Comparison of ENCODE assay signal across 12 cellular contexts in genomic region chr7:151550601-151551286, GRCh38. TPM values are rescaled to one million over a fixed set of nuclear protein-coding genes. Genes with fewer than 3 reads are reported as not detected.
DNase-seq lines count a peak whose midpoint lies in the region; ATAC-seq and TF ChIP-seq lines count a peak whose summit lies in the region.
"Had no signal": no experiment of that assay in that cellular context is flagged by ENCODE, and none has a peak within 500 bp of the region (broad histone marks: within the 10 kb centered on the region; RNA-seq: fewer than 3 reads in every experiment).

No MANE protein-coding gene starts in this region.

- H3K4me3 ChIP-seq in tibial nerve, result no peak overlapping the region
- H3K4me3 ChIP-seq: SJSA1 had no signal

- H3K4me1 Mint-ChIP-seq in endothelial cell (ENCODE audit: unreplicated experiment) (peaks cover 7% of the 10 kb centered on the region), nephron (peaks cover 13% of the 10 kb centered on the region)

- H3K4me3 Mint-ChIP-seq in endothelial cell (ENCODE audit: unreplicated experiment) (no peak overlapping the region), nephron (no peak overlapping the region)

- ATAC-seq in GM21717 (IDR thresholded peaks at IDR 0.05; ENCODE audit: unreplicated experiment) (no peak), GM19463 (IDR thresholded peaks at IDR 0.05; ENCODE audit: unreplicated experiment) (no peak)
- ATAC-seq: sciatic nerve had no signal

- peak overlapping the region; percentile 71 for H3K27ac Mint-ChIP-seq in endothelial cell (ENCODE audit: unreplicated experiment)
- H3K27ac Mint-ChIP-seq in nephron, result peak overlapping the region; percentile 69 to 84 (median 80)

- H3K9me3 Mint-ChIP-seq in endothelial cell (ENCODE audit: unreplicated experiment) (no peaks in the 10 kb centered on the region), nephron (no peaks in the 10 kb centered on the region)

- H3K27me3 Mint-ChIP-seq in endothelial cell (ENCODE audit: unreplicated experiment) (peaks cover 6% of the 10 kb centered on the region), nephron (ENCODE audit: low read depth) (peaks cover 12% of the 10 kb centered on the region)

- H3K27me3 ChIP-seq in tibial nerve, result no peaks in the 10 kb centered on the region
- H3K27me3 ChIP-seq: SJSA1 had no signal

- no peaks in the 10 kb centered on the region for H3K4me1 ChIP-seq in tibial nerve

- WGBS in tibial nerve, 2 donors, result 46 to 56% methylated on average over 4 of the region's 4 CpGs

- H3K27ac ChIP-seq in tibial nerve, result no peak overlapping the region
- H3K27ac ChIP-seq: SJSA1 had no signal

- no peaks in the 10 kb centered on the region for H3K36me3 ChIP-seq in tibial nerve

- TF ChIP-seq CTCF in endothelial cell (IDR thresholded peaks at IDR 0.05; ENCODE audit: unreplicated experiment) (no peak), nephron (IDR thresholded peaks at IDR 0.05; ENCODE audit: unreplicated experiment in 3 of 3) (no peak), tibial nerve (IDR thresholded peaks at IDR 0.05) (no peak)

- no peak for TF ChIP-seq POLR2A in tibial nerve (IDR thresholded peaks at IDR 0.05)

- no peaks in the 10 kb centered on the region for H3K9me3 ChIP-seq in tibial nerve

- no peak for TF ChIP-seq EP300 in tibial nerve (IDR thresholded peaks at IDR 0.05)

- peak; percentile 97 for DNase-seq in DMS53 (lab: John Stamatoyannopoulos, UW)
- DNase-seq in NCI-H2029 treated with DMSO at 0.1 percent for 48 hours (lab: John Stamatoyannopoulos, UW), result peak; percentile 91
- no peak for DNase-seq in endothelial cell (ENCODE audit: low spot score)
- DNase-seq in NCI-H1417 treated with DMSO at 0.1 percent for 48 hours (lab: John Stamatoyannopoulos, UW), result no peak
- DNase-seq in tibial nerve (ENCODE audit: low spot score in 2 of 2), result no peak
- DNase-seq: cerebellar nuclear complex; stimulated activated naive CD4-positive, alpha-beta T cell treated with Interleukin-2 at 50 U/mL for 16 hours had no signal

- H3K36me3 Mint-ChIP-seq in endothelial cell (ENCODE audit: low read depth, unreplicated experiment) (peaks cover 3% of the 10 kb centered on the region), nephron (ENCODE audit: low read depth) (no peaks in the 10 kb centered on the region)

RNA-seq across cellular contexts. Expression of gene RHEB, which starts 31.0 kb away (rescaled TPM):
- 94.2 TPM for total RNA-seq in endothelial cell (ENCODE audit: unreplicated experiment)
- total RNA-seq in tibial nerve, result 100 to 1,000 TPM in 3 of 4 donors, 10 to 100 TPM in 1; 95.4 to 128 (median 103) TPM

Comparison
In these comparisons a context has a peak if more than half of its experiments do, and no peak if none do; other contexts are left out.
1. DNase-seq: peak in DMS53 (single experiment) and NCI-H2029 treated with DMSO at 0.1 percent for 48 hours (single experiment); none in endothelial cell (single experiment), NCI-H1417 treated with DMSO at 0.1 percent for 48 hours (single experiment) and tibial nerve (0 of 2).